1 cellular context compared by ENCODE assay signal in the genomic region with DNA sequence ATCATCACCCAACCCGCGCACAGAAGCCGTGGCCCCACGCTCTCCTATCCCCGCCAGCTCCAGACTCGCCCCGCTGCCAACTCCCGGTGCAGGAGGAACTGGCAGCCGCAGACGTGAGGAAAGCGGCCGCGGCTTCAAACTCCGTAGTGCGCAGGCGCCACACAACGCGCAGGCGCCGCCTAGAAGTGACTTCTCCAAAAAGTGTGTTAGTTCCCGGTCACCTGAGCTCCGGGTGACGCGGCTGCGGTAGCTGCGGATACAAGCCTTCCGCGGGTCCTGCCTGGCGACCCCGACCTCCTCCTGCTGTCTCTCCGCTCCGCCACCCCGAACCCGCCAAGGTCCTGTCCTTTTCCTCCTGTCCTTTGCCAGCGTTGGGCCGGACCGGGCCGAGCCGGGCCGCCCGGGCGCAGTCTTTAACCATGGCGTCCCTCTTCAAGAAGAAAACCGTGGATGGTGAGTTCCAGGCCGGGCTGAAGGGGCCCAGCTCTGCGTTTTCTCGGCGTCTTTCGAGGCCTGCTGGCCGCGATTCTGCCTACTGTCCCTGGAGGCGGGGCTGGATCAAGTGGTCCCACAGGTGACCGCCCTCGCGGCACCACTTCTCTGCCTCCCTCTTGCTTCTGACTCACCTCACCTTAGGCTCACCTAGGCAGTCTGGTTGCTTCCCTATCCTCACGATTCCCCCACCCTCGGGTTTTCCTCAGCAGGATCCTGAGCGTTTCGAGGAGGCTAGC.
TF ChIP-seq lines count a peak whose summit lies in the region.

A gene with protein sequence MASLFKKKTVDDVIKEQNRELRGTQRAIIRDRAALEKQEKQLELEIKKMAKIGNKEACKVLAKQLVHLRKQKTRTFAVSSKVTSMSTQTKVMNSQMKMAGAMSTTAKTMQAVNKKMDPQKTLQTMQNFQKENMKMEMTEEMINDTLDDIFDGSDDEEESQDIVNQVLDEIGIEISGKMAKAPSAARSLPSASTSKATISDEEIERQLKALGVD (plus strand): TSS at position 206 of the 731 bp plus-strand sequence. CDS start 214 bp downstream, at position 420.

TF ChIP-seq in HepG2, 621 proteins besides CTCF, POLR2A, EP300 and RAD21 (continued from another document and continues in another):
- TF ChIP-seq, protein P1, sequence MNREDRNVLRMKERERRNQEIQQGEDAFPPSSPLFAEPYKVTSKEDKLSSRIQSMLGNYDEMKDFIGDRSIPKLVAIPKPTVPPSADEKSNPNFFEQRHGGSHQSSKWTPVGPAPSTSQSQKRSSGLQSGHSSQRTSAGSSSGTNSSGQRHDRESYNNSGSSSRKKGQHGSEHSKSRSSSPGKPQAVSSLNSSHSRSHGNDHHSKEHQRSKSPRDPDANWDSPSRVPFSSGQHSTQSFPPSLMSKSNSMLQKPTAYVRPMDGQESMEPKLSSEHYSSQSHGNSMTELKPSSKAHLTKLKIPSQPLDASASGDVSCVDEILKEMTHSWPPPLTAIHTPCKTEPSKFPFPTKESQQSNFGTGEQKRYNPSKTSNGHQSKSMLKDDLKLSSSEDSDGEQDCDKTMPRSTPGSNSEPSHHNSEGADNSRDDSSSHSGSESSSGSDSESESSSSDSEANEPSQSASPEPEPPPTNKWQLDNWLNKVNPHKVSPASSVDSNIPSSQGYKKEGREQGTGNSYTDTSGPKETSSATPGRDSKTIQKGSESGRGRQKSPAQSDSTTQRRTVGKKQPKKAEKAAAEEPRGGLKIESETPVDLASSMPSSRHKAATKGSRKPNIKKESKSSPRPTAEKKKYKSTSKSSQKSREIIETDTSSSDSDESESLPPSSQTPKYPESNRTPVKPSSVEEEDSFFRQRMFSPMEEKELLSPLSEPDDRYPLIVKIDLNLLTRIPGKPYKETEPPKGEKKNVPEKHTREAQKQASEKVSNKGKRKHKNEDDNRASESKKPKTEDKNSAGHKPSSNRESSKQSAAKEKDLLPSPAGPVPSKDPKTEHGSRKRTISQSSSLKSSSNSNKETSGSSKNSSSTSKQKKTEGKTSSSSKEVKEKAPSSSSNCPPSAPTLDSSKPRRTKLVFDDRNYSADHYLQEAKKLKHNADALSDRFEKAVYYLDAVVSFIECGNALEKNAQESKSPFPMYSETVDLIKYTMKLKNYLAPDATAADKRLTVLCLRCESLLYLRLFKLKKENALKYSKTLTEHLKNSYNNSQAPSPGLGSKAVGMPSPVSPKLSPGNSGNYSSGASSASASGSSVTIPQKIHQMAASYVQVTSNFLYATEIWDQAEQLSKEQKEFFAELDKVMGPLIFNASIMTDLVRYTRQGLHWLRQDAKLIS (CRISPR knock-in tag; IDR thresholded peaks at IDR 0.05) = no peak
- TF ChIP-seq CEBPG (CRISPR knock-in tag; IDR thresholded peaks at IDR 0.05) (peak; percentile 29; the same call in 1 of the 2 replicates), TCF12 (IDR thresholded peaks at IDR 0.05) (no peak), TCF12 (CRISPR knock-in tag; IDR thresholded peaks at IDR 0.05) (no peak), KDM3A (CRISPR knock-in tag; IDR thresholded peaks at IDR 0.05; ENCODE audit: low read depth) (no peak), ZNF678 (CRISPR knock-in tag; IDR thresholded peaks at IDR 0.05) (0 out of 2 replicates have a peak, but pooled peaks have one; percentile 43), ERF (CRISPR knock-in tag; IDR thresholded peaks at IDR 0.05) (no peak), ZNF546 (CRISPR knock-in tag; conservative IDR thresholded peaks at IDR 0.05) (no peak), ZNF33B (CRISPR knock-in tag; IDR thresholded peaks at IDR 0.05) (peak; percentile 76; the same call in 1 of the 2 replicates), TBL1XR1 (IDR thresholded peaks at IDR 0.05; ENCODE audit: borderline replicate concordance, low read length, partially characterized antibody) (no peak), YEATS2 (CRISPR knock-in tag; IDR thresholded peaks at IDR 0.05; ENCODE audit: borderline replicate concordance) (peak; percentile 86; the same call in 1 of the 2 replicates), JUND (CRISPR knock-in tag; IDR thresholded peaks at IDR 0.05) (no peak)
- TF ChIP-seq, protein P2, sequence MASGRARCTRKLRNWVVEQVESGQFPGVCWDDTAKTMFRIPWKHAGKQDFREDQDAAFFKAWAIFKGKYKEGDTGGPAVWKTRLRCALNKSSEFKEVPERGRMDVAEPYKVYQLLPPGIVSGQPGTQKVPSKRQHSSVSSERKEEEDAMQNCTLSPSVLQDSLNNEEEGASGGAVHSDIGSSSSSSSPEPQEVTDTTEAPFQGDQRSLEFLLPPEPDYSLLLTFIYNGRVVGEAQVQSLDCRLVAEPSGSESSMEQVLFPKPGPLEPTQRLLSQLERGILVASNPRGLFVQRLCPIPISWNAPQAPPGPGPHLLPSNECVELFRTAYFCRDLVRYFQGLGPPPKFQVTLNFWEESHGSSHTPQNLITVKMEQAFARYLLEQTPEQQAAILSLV (CRISPR knock-in tag; IDR thresholded peaks at IDR 0.05; ENCODE audit: borderline replicate concordance) = no peak
- TF ChIP-seq, protein P3, sequence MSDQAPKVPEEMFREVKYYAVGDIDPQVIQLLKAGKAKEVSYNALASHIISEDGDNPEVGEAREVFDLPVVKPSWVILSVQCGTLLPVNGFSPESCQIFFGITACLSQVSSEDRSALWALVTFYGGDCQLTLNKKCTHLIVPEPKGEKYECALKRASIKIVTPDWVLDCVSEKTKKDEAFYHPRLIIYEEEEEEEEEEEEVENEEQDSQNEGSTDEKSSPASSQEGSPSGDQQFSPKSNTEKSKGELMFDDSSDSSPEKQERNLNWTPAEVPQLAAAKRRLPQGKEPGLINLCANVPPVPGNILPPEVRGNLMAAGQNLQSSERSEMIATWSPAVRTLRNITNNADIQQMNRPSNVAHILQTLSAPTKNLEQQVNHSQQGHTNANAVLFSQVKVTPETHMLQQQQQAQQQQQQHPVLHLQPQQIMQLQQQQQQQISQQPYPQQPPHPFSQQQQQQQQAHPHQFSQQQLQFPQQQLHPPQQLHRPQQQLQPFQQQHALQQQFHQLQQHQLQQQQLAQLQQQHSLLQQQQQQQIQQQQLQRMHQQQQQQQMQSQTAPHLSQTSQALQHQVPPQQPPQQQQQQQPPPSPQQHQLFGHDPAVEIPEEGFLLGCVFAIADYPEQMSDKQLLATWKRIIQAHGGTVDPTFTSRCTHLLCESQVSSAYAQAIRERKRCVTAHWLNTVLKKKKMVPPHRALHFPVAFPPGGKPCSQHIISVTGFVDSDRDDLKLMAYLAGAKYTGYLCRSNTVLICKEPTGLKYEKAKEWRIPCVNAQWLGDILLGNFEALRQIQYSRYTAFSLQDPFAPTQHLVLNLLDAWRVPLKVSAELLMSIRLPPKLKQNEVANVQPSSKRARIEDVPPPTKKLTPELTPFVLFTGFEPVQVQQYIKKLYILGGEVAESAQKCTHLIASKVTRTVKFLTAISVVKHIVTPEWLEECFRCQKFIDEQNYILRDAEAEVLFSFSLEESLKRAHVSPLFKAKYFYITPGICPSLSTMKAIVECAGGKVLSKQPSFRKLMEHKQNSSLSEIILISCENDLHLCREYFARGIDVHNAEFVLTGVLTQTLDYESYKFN (CRISPR knock-in tag; conservative IDR thresholded peaks at IDR 0.05) = 0 out of 2 replicates have a peak, but pooled peaks have one; percentile 19
- TF ChIP-seq, protein P4, sequence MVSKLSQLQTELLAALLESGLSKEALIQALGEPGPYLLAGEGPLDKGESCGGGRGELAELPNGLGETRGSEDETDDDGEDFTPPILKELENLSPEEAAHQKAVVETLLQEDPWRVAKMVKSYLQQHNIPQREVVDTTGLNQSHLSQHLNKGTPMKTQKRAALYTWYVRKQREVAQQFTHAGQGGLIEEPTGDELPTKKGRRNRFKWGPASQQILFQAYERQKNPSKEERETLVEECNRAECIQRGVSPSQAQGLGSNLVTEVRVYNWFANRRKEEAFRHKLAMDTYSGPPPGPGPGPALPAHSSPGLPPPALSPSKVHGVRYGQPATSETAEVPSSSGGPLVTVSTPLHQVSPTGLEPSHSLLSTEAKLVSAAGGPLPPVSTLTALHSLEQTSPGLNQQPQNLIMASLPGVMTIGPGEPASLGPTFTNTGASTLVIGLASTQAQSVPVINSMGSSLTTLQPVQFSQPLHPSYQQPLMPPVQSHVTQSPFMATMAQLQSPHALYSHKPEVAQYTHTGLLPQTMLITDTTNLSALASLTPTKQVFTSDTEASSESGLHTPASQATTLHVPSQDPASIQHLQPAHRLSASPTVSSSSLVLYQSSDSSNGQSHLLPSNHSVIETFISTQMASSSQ (IDR thresholded peaks at IDR 0.05; ENCODE audit: low read depth) = no peak
- TF ChIP-seq, protein P4 (CRISPR knock-in tag; IDR thresholded peaks at IDR 0.05; ENCODE audit: borderline replicate concordance) = no peak
- TF ChIP-seq, protein P5, sequence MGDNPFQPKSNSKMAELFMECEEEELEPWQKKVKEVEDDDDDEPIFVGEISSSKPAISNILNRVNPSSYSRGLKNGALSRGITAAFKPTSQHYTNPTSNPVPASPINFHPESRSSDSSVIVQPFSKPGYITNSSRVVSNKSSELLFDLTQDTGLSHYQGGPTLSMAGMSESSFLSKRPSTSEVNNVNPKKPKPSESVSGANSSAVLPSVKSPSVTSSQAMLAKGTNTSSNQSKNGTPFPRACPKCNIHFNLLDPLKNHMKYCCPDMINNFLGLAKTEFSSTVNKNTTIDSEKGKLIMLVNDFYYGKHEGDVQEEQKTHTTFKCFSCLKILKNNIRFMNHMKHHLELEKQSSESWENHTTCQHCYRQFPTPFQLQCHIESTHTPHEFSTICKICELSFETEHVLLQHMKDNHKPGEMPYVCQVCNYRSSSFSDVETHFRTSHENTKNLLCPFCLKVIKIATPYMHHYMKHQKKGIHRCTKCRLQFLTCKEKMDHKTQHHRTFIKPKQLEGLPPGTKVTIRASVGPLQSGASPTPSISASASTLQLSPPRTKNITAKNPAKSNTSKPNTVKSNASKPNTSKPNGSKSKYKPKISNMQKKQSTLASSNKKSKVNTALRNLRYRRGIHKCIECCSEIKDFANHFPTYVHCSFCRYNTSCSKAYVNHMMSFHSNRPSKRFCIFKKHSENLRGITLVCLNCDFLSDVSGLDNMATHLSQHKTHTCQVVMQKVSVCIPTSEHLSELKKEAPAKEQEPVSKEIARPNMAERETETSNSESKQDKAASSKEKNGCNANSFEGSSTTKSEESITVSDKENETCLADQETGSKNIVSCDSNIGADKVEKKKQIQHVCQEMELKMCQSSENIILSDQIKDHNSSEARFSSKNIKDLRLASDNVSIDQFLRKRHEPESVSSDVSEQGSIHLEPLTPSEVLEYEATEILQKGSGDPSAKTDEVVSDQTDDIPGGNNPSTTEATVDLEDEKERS (CRISPR knock-in tag; IDR thresholded peaks at IDR 0.05) = no peak
- TF ChIP-seq, protein P6, sequence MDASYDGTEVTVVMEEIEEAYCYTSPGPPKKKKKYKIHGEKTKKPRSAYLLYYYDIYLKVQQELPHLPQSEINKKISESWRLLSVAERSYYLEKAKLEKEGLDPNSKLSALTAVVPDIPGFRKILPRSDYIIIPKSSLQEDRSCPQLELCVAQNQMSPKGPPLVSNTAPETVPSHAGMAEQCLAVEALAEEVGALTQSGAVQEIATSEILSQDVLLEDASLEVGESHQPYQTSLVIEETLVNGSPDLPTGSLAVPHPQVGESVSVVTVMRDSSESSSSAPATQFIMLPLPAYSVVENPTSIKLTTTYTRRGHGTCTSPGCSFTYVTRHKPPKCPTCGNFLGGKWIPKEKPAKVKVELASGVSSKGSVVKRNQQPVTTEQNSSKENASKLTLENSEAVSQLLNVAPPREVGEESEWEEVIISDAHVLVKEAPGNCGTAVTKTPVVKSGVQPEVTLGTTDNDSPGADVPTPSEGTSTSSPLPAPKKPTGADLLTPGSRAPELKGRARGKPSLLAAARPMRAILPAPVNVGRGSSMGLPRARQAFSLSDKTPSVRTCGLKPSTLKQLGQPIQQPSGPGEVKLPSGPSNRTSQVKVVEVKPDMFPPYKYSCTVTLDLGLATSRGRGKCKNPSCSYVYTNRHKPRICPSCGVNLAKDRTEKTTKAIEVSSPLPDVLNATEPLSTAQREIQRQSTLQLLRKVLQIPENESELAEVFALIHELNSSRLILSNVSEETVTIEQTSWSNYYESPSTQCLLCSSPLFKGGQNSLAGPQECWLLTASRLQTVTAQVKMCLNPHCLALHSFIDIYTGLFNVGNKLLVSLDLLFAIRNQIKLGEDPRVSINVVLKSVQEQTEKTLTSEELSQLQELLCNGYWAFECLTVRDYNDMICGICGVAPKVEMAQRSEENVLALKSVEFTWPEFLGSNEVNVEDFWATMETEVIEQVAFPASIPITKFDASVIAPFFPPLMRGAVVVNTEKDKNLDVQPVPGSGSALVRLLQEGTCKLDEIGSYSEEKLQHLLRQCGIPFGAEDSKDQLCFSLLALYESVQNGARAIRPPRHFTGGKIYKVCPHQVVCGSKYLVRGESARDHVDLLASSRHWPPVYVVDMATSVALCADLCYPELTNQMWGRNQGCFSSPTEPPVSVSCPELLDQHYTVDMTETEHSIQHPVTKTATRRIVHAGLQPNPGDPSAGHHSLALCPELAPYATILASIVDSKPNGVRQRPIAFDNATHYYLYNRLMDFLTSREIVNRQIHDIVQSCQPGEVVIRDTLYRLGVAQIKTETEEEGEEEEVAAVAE (CRISPR knock-in tag; IDR thresholded peaks at IDR 0.05; ENCODE audit: borderline replicate concordance) = no peak
- TF ChIP-seq, protein P7, sequence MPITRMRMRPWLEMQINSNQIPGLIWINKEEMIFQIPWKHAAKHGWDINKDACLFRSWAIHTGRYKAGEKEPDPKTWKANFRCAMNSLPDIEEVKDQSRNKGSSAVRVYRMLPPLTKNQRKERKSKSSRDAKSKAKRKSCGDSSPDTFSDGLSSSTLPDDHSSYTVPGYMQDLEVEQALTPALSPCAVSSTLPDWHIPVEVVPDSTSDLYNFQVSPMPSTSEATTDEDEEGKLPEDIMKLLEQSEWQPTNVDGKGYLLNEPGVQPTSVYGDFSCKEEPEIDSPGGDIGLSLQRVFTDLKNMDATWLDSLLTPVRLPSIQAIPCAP (CRISPR knock-in tag; IDR thresholded peaks at IDR 0.05; ENCODE audit: low read depth) = no peak
